14 cellular contexts compared by ENCODE assay signal in the genomic region with DNA sequence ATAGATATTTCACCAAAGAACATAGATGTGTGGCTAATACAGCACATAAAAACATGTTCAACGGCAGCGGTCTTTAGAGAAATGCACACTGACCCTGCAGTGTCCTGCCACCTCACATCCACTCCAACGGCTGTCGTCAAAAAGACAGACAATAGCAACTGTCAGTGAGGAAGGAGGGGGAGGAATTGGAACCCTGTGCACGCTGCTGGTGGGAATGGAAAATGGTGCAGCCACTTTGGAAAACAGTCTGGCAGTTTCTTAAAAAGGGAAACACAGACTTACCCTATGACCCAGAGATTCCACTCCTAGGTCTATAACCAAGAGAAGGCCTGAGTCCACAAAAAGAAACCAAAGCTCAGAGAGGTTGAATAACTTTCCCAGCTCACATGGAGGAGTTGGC. TPM values are rescaled to one million over a fixed set of nuclear protein-coding genes. Genes with fewer than 3 reads are reported as not detected.
DNase-seq lines count a peak whose midpoint lies in the region; ATAC-seq and TF ChIP-seq lines count a peak whose summit lies in the region.
"Had no signal": no experiment of that assay in that cellular context is flagged by ENCODE, and none has a peak within 500 bp of the region (broad histone marks: within the 10 kb centered on the region; RNA-seq: fewer than 3 reads in every experiment).

No MANE protein-coding gene starts in this region.

- no peaks in the 10 kb centered on the region for H3K27me3 Mint-ChIP-seq in neural crest cell (ENCODE audit: low read depth)
- H3K27me3 Mint-ChIP-seq: activated B cell treated with CpG ODN at 0.5 μM for 24 hours had no signal

- TF ChIP-seq EP300 in esophagus muscularis mucosa (IDR thresholded peaks at IDR 0.05), result no peak

- intact Hi-C loops in esophagus muscularis mucosa (cut with DNase I), result no loop called here
- intact Hi-C loops in testis (cut with DNase I; ENCODE audit: low total_unique reads), result no loop called here

- no peak for TF ChIP-seq CTCF in esophagus muscularis mucosa (IDR thresholded peaks at IDR 0.05)
- no peak for TF ChIP-seq CTCF in neural crest cell (conservative IDR thresholded peaks at IDR 0.05)
- TF ChIP-seq CTCF in testis (IDR thresholded peaks at IDR 0.05), result no peak

- H3K4me3 Mint-ChIP-seq in neural crest cell, result peak overlapping the region; percentile 68
- H3K4me3 Mint-ChIP-seq: activated B cell treated with CpG ODN at 0.5 μM for 24 hours had no signal

- H3K36me3 Mint-ChIP-seq in neural crest cell (ENCODE audit: low read depth), result no peaks in the 10 kb centered on the region

- no peak overlapping the region for H3K27ac Mint-ChIP-seq in neural crest cell (ENCODE audit: unreplicated experiment)
- H3K27ac Mint-ChIP-seq: activated B cell treated with CpG ODN at 0.5 μM for 24 hours had no signal

- H3K9ac ChIP-seq in adipocyte (ENCODE audit: low read length), result peak overlapping the region; percentile 47

- H3K9me3 ChIP-seq in adipocyte (ENCODE audit: control insufficient read depth, low read length) (no peaks in the 10 kb centered on the region), esophagus muscularis mucosa (no peaks in the 10 kb centered on the region), testis (no peaks in the 10 kb centered on the region)

- H3K4me3 ChIP-seq in adipocyte (ENCODE audit: low read length), result peak overlapping the region; percentile 21
- peak overlapping the region in 1 of 4 donors; percentile 19 for H3K4me3 ChIP-seq in esophagus muscularis mucosa
- H3K4me3 ChIP-seq in testis, result no peak overlapping the region

- H3K27me3 ChIP-seq in adipocyte (replicated peaks; ENCODE audit: control insufficient read depth, insufficient read depth, low read length) (no peaks in the 10 kb centered on the region), esophagus muscularis mucosa (no peaks in the 10 kb centered on the region), testis (no peaks in the 10 kb centered on the region)
- H3K27me3 ChIP-seq: brain microvascular endothelial cell had no signal

- H3K9me3 Mint-ChIP-seq in neural crest cell, result no peaks in the 10 kb centered on the region
- H3K9me3 Mint-ChIP-seq: activated B cell treated with CpG ODN at 0.5 μM for 24 hours had no signal

- H3K4me1 ChIP-seq in adipocyte (ENCODE audit: control insufficient read depth, insufficient read depth, low read length) (peaks cover 64% of the 10 kb centered on the region), esophagus muscularis mucosa (peaks cover 84 to 100% (median 98%) of the 10 kb centered on the region in 4 donors), testis (peaks cover 77% of the 10 kb centered on the region)

- no peak for TF ChIP-seq POLR2A in esophagus muscularis mucosa (IDR thresholded peaks at IDR 0.05; ENCODE audit: low read depth)
- no peak for TF ChIP-seq POLR2A in testis (IDR thresholded peaks at IDR 0.05)

- ATAC-seq in GM21381 (IDR thresholded peaks at IDR 0.05; ENCODE audit: unreplicated experiment), result no peak

- 33% methylated on average over 5 of the region's 5 CpGs for WGBS in esophagus muscularis mucosa
- WGBS in testis, 2 donors, result 27 to 48% methylated on average over 5 of the region's 5 CpGs

- H3K4me1 Mint-ChIP-seq in neural crest cell, result peaks cover 82% of the 10 kb centered on the region

- H3K36me3 ChIP-seq in adipocyte (ENCODE audit: control insufficient read depth, insufficient read depth, low read length, severe bottlenecking) (peaks cover 27% of the 10 kb centered on the region), esophagus muscularis mucosa (peaks cover 0 to 21% (median 3%) of the 10 kb centered on the region in 4 donors), testis (ENCODE audit: low read depth, missing control alignments) (no peaks in the 10 kb centered on the region)

- peak overlapping the region; percentile 65 to 77 (median 68) for H3K27ac ChIP-seq in esophagus muscularis mucosa (replicated peaks in 1 of 4)
- peak overlapping the region; percentile 65 to 73 for H3K27ac ChIP-seq in testis
- H3K27ac ChIP-seq: brain microvascular endothelial cell had no signal

- no peak for DNase-seq in adipocyte (ENCODE audit: low read depth)
- no peak for DNase-seq in esophagus muscularis mucosa (ENCODE audit: extremely low spot score)
- DNase-seq in neural crest cell (ENCODE audit: low read depth, low spot score), result no peak
- no peak for DNase-seq in testis
- DNase-seq in activated effector memory CD4-positive, alpha-beta T cell treated with Interleukin-2 at 50 U/mL for 16 hours, result no peak
- DNase-seq in NCI-H2171 (lab: John Stamatoyannopoulos, UW), result no peak
- DNase-seq: activated B cell treated with CpG ODN at 0.5 μM for 24 hours; brain microvascular endothelial cell; DMS53; effector memory CD4-positive, alpha-beta T cell; NCI-H187; NCI-H526 had no signal

RNA-seq across cellular contexts. Expression of a gene that starts 7.7 kb away (rescaled TPM):
- 1 to 10 TPM in 3 of 4 donors, under 1 TPM in 1; 0.78 to 6.6 (median 2.3) TPM for total RNA-seq in esophagus muscularis mucosa
- 1.2 TPM in 2 replicates for total RNA-seq in neural crest cell
- total RNA-seq in testis, result 10 to 100 TPM; 32.3 to 77.1 TPM
- 100 TPM for polyA plus RNA-seq in testis (ENCODE audit: insufficient read depth, low read depth, low replicate concordance)
- total RNA-seq: H4 had no signal

RNA-seq across cellular contexts. Expression of a gene that starts 29.9 kb away (rescaled TPM):
- total RNA-seq in esophagus muscularis mucosa (100 to 1,000 TPM; 177 to 315 (median 229) TPM), neural crest cell (58.5 and 60.2 TPM in 2 replicates), testis (100 to 1,000 TPM; 262 to 482 TPM)
- 465 TPM for polyA plus RNA-seq in testis (ENCODE audit: insufficient read depth, low read depth, low replicate concordance)

RNA-seq across cellular contexts. Expression of a gene that starts 54.7 kb away (rescaled TPM):
- total RNA-seq in esophagus muscularis mucosa (10 to 100 TPM; 23.3 to 44.7 (median 32.2) TPM), neural crest cell (59.0 and 63.2 TPM in 2 replicates), testis (10 to 100 TPM; 77.5 to 79.8 TPM)
- 32.8 TPM for polyA plus RNA-seq in testis (ENCODE audit: insufficient read depth, low read depth, low replicate concordance)

Comparison
In these comparisons a context has a peak if more than half of its experiments do, and no peak if none do; other contexts are left out.
1. RNA of a gene that starts 7.7 kb away (total RNA-seq): 32.3 to 77.1 TPM in testis; 0.78 to 6.6 TPM in esophagus muscularis mucosa and 1.2 TPM in neural crest cell; every median in the first group is over 4 times any median in the second.